22 cellular contexts compared by ENCODE assay signal in genomic region chr1:182408435-182409070, GRCh38. TPM values are rescaled to one million over a fixed set of nuclear protein-coding genes. Genes with fewer than 3 reads are reported as not detected.
"Had no signal": no experiment of that assay in that cellular context is flagged by ENCODE, and none has a peak within 500 bp of the region (broad histone marks: within the 10 kb centered on the region; RNA-seq: fewer than 3 reads in every experiment).

No MANE protein-coding gene starts in this region.

- H3K4me1 ChIP-seq: esophagus squamous epithelium had no signal

- DNase-seq: activated CD4-positive, alpha-beta T cell treated with anti-CD3 and anti-CD28 coated beads for 4 hours; activated CD8-positive, alpha-beta memory T cell treated with anti-CD3 and anti-CD28 coated beads, Interleukin-2, amount 50 U/mL, for 48 hours; activated CD8-positive, alpha-beta T cell treated with anti-CD3 and anti-CD28 coated beads, Interleukin-2, amount 10 ng/mL, durations not matched to agents 7 days and 5 days; activated naive CD8-positive, alpha-beta T cell treated with anti-CD3 and anti-CD28 coated beads, Interleukin-2, amount 10 ng/mL, durations not matched to agents 7 days and 5 days; aorta; esophagus squamous epithelium; foreskin fibroblast; midbrain; naive thymus-derived CD4-positive, alpha-beta T cell; occipital lobe; sigmoid colon; stimulated activated CD4-positive, alpha-beta T cell treated with anti-CD3 and anti-CD28 coated beads, Interleukin-12 subunit alpha, Interleukin-12 subunit beta, amount 100 ng/mL, for 4 hours; stimulated activated naive CD4-positive, alpha-beta T cell treated with Interleukin-2 at 50 U/mL for 16 hours; T-cell; T1000 had no signal

- H3K4me3 ChIP-seq: esophagus squamous epithelium, sigmoid colon, suprapubic skin had no signal

- H3K27ac ChIP-seq: esophagus squamous epithelium, sigmoid colon, suprapubic skin, VCaP had no signal

- FAIRE-seq: bronchial epithelial cell, islet of Langerhans had no signal

- H3K4me3 Mint-ChIP-seq: activated CD8-positive, alpha-beta T cell treated with anti-CD3 and anti-CD28 coated beads, Interleukin-2, amount 10 ng/mL, durations not matched to agents 7 days and 5 days; activated naive CD8-positive, alpha-beta T cell treated with anti-CD3 and anti-CD28 coated beads, Interleukin-2, amount 10 ng/mL, durations not matched to agents 7 days and 5 days; naive thymus-derived CD4-positive, alpha-beta T cell; T-cell had no signal

- H3K36me3 Mint-ChIP-seq: activated naive CD8-positive, alpha-beta T cell treated with anti-CD3 and anti-CD28 coated beads, Interleukin-2, amount 10 ng/mL, durations not matched to agents 7 days and 5 days; naive thymus-derived CD4-positive, alpha-beta T cell; T-cell had no signal

- H3K36me3 ChIP-seq: esophagus squamous epithelium, sigmoid colon, suprapubic skin had no signal

- H3K4me1 Mint-ChIP-seq: activated naive CD8-positive, alpha-beta T cell treated with anti-CD3 and anti-CD28 coated beads, Interleukin-2, amount 10 ng/mL, durations not matched to agents 7 days and 5 days; naive thymus-derived CD4-positive, alpha-beta T cell; T-cell had no signal

- H3K9me3 ChIP-seq: suprapubic skin had no signal

- H3K27ac Mint-ChIP-seq: activated CD8-positive, alpha-beta T cell treated with anti-CD3 and anti-CD28 coated beads, Interleukin-2, amount 10 ng/mL, durations not matched to agents 7 days and 5 days; activated naive CD8-positive, alpha-beta T cell treated with anti-CD3 and anti-CD28 coated beads, Interleukin-2, amount 10 ng/mL, durations not matched to agents 7 days and 5 days; naive thymus-derived CD4-positive, alpha-beta T cell; T-cell had no signal

- ATAC-seq: activated CD8-positive, alpha-beta T cell treated with anti-CD3 and anti-CD28 coated beads, Interleukin-2, amount 10 ng/mL, durations not matched to agents 7 days and 5 days; naive thymus-derived CD4-positive, alpha-beta T cell; T-cell had no signal

RNA-seq across cellular contexts. Expression of gene TEDDM1, which starts 8.1 kb away (rescaled TPM):
- total RNA-seq: activated CD8-positive, alpha-beta T cell treated with anti-CD3 and anti-CD28 coated beads, Interleukin-2, amount 10 ng/mL, durations not matched to agents 7 days and 5 days; activated naive CD8-positive, alpha-beta T cell treated with anti-CD3 and anti-CD28 coated beads, Interleukin-2, amount 10 ng/mL, durations not matched to agents 7 days and 5 days; aorta; bronchial epithelial cell; esophagus squamous epithelium; lower leg skin; naive thymus-derived CD4-positive, alpha-beta T cell; occipital lobe; pulmonary artery endothelial cell; sigmoid colon; suprapubic skin; T-cell; urinary bladder had no signal
- polyA plus RNA-seq: aorta, sigmoid colon, urinary bladder had no signal

RNA-seq across cellular contexts. Expression of gene RGSL1, which starts 41.4 kb away (rescaled TPM):
- total RNA-seq: activated CD8-positive, alpha-beta T cell treated with anti-CD3 and anti-CD28 coated beads, Interleukin-2, amount 10 ng/mL, durations not matched to agents 7 days and 5 days; activated naive CD8-positive, alpha-beta T cell treated with anti-CD3 and anti-CD28 coated beads, Interleukin-2, amount 10 ng/mL, durations not matched to agents 7 days and 5 days; aorta; bronchial epithelial cell; lower leg skin; naive thymus-derived CD4-positive, alpha-beta T cell; occipital lobe; pulmonary artery endothelial cell; sigmoid colon; suprapubic skin; T-cell; urinary bladder had no signal
- polyA plus RNA-seq: aorta; naive thymus-derived CD4-positive, alpha-beta T cell; sigmoid colon; urinary bladder had no signal
